8 cellular contexts compared by ENCODE assay signal in the genomic region with DNA sequence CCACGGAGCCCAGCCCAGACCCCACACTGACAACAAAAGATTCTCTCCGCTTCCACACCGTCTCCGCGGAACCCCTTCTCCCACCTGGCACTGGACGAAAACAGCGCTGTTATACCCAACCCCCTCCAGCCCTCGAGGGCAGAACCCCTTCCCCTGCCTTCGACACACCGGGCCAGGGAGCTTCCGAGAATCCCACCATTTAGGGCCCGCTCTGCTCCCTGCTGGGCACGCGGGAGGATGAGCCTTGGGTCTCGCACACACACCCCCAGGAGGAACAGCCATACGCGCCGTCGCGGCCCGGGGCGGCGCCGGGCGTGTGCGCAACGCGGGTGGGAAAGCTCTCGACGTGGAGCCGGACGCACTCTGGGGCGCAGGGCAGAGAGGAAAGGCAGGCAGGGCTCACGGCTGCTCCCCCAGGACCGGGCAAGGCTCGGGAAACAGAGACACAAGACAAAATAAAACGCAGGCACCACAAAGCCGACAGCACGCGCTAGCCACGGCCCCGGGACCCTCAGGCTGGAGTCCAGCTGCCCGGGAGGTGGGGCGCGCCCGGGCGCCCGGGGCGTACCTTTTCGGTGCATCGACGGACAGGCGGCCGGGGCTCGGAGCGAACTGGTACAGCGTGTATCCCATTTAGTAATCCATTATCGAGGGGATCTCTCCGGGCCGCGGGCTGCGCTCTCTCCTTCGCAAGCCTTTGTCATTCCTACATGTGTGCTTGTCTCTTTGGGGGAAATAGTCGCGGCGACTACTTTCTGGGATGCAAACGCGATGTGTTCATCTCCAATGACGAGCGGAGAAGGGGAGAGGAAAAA. TPM values are rescaled to one million over a fixed set of nuclear protein-coding genes. Genes with fewer than 3 reads are reported as not detected.
DNase-seq lines count a peak whose midpoint lies in the region; ATAC-seq, FAIRE-seq and TF ChIP-seq lines count a peak whose summit lies in the region.

No MANE protein-coding gene starts in this region.

- H3K36me3 Mint-ChIP-seq in activated CD8-positive, alpha-beta memory T cell treated with anti-CD3 and anti-CD28 coated beads, Interleukin-2, amount 10 ng/mL, durations not matched to agents 7 days and 5 days: peaks cover 1% of the 10 kb centered on the region
- H3K36me3 Mint-ChIP-seq in glutamatergic neuron (ENCODE audit: unreplicated experiment): no peaks in the 10 kb centered on the region

- H3K4me1 Mint-ChIP-seq in activated CD8-positive, alpha-beta memory T cell treated with anti-CD3 and anti-CD28 coated beads, Interleukin-2, amount 10 ng/mL, durations not matched to agents 7 days and 5 days: peaks cover 27% of the 10 kb centered on the region
- H3K4me1 Mint-ChIP-seq in glutamatergic neuron (ENCODE audit: low read depth, unreplicated experiment): peaks cover 14% of the 10 kb centered on the region

- no peak for ATAC-seq in activated CD8-positive, alpha-beta memory T cell treated with anti-CD3 and anti-CD28 coated beads, Interleukin-2, amount 10 ng/mL, durations not matched to agents 7 days and 5 days
- ATAC-seq in pancreas (no peak), GM21526 (IDR thresholded peaks at IDR 0.05; ENCODE audit: low FRiP score, unreplicated experiment) (no peak)

- no peaks in the 10 kb centered on the region for H3K9me3 ChIP-seq in pancreas

- no peaks in the 10 kb centered on the region for H3K27me3 ChIP-seq in pancreas

- CTCF ChIA-PET in activated CD8-positive, alpha-beta memory T cell treated with anti-CD3 and anti-CD28 coated beads, Interleukin-2, amount 10 ng/mL, durations not matched to agents 7 days and 5 days (lab: Charles Lee): no interaction called here

- H3K36me3 ChIP-seq in pancreas: no peaks in the 10 kb centered on the region

- H3K27ac Mint-ChIP-seq in activated CD8-positive, alpha-beta memory T cell treated with anti-CD3 and anti-CD28 coated beads, Interleukin-2, amount 10 ng/mL, durations not matched to agents 7 days and 5 days: no peak overlapping the region
- peak overlapping the region; percentile 99 for H3K27ac Mint-ChIP-seq in glutamatergic neuron (ENCODE audit: unreplicated experiment)

- H3K27ac ChIP-seq in pancreas: peak overlapping the region; percentile 40 to 80 (median 72)

- DNase-seq in ACHN: peak; percentile 33
- DNase-seq in GM13977 (ENCODE audit: low spot score): peak; percentile 52
- no peak for DNase-seq in activated CD8-positive, alpha-beta memory T cell treated with anti-CD3 and anti-CD28 coated beads, Interleukin-2, amount 10 ng/mL, durations not matched to agents 7 days and 5 days
- DNase-seq in glutamatergic neuron: peak; percentile 56
- peak; percentile 14 to 81 (median 38) for DNase-seq in pancreas
- no peak for DNase-seq in NCI-H1436 (lab: John Stamatoyannopoulos, UW)
- DNase-seq in NCI-H2107 (lab: John Stamatoyannopoulos, UW): no peak

- H3K27me3 Mint-ChIP-seq in activated CD8-positive, alpha-beta memory T cell treated with anti-CD3 and anti-CD28 coated beads, Interleukin-2, amount 10 ng/mL, durations not matched to agents 7 days and 5 days: peaks cover 92% of the 10 kb centered on the region
- peaks cover 28% of the 10 kb centered on the region for H3K27me3 Mint-ChIP-seq in glutamatergic neuron (ENCODE audit: unreplicated experiment)

- TF ChIP-seq CTCF in GM13977 (IDR thresholded peaks at IDR 0.05; ENCODE audit: extremely low read depth, insufficient read depth, missing control alignments) (peak; percentile 14), glutamatergic neuron (IDR thresholded peaks at IDR 0.05; ENCODE audit: partially characterized antibody, unreplicated experiment) (no peak), pancreas (IDR thresholded peaks at IDR 0.05) (no peak)

- in situ Hi-C loops in ACHN (cut with HindIII; ENCODE audit: low pct_ligation_motif_present, low pct_unique_long_range_greater_than_20kb, low sequenced_read_pairs): no loop called here
- in situ Hi-C loops in GM13977 (cut with MboI; ENCODE audit: low pct_unique_long_range_greater_than_20kb, low sequenced_read_pairs, unreplicated experiment): loop anchor here (10.0 to 25.0 kb wide), 2 partner anchors 371 to 437 kb away; no protein-coding TSS in a partner anchor

- FAIRE-seq in pancreas (lab: Jason Lieb, UNC): no peak

- H3K4me3 Mint-ChIP-seq in activated CD8-positive, alpha-beta memory T cell treated with anti-CD3 and anti-CD28 coated beads, Interleukin-2, amount 10 ng/mL, durations not matched to agents 7 days and 5 days: peak overlapping the region; percentile 66
- peak overlapping the region; percentile 99 for H3K4me3 Mint-ChIP-seq in glutamatergic neuron (ENCODE audit: unreplicated experiment)

- intact Hi-C loops in pancreas (cut with DNase I): no loop called here

- no peaks in the 10 kb centered on the region for H3K9me3 Mint-ChIP-seq in activated CD8-positive, alpha-beta memory T cell treated with anti-CD3 and anti-CD28 coated beads, Interleukin-2, amount 10 ng/mL, durations not matched to agents 7 days and 5 days (ENCODE audit: low read depth)
- peaks cover 34% of the 10 kb centered on the region for H3K9me3 Mint-ChIP-seq in glutamatergic neuron (ENCODE audit: unreplicated experiment)

- no peaks in the 10 kb centered on the region for H3K4me1 ChIP-seq in pancreas

- H3K4me3 ChIP-seq in pancreas: peak overlapping the region; percentile 44 to 56 (median 50)

- WGBS in pancreas, 2 donors: 0% methylated on average over 70 of the region's 70 CpGs

RNA-seq across cellular contexts. Expression of a gene that starts 0.8 kb away (rescaled TPM):
- total RNA-seq in activated CD8-positive, alpha-beta memory T cell treated with anti-CD3 and anti-CD28 coated beads, Interleukin-2, amount 10 ng/mL, durations not matched to agents 7 days and 5 days: under 1 TPM in 1 of 2 experiments, not detected in 1; 0.40 TPM
- total RNA-seq in glutamatergic neuron (ENCODE audit: unreplicated experiment) (424 TPM), pancreas (10 to 100 TPM in 5 of 6 donors, 1 to 10 TPM in 1; 9.2 to 24.5 (median 15.8) TPM)
- 10 to 100 TPM in 1 of 2 donors, 1 to 10 TPM in 1; 8.9 to 12.2 TPM for polyA plus RNA-seq in pancreas

Comparison
In these comparisons a context has a peak if more than half of its experiments do, and no peak if none do; other contexts are left out.
1. DNase-seq: peak in ACHN (single experiment), GM13977 (single experiment), glutamatergic neuron (single experiment) and pancreas (6 of 6); none in activated CD8-positive, alpha-beta memory T cell treated with anti-CD3 and anti-CD28 coated beads, Interleukin-2, amount 10 ng/mL, durations not matched to agents 7 days and 5 days (single experiment), NCI-H1436 (single experiment) and NCI-H2107 (single experiment).
2. RNA of a gene that starts 0.8 kb away (total RNA-seq): 424 TPM in glutamatergic neuron (single experiment); 9.2 to 24.5 TPM in pancreas and 0.40 TPM in activated CD8-positive, alpha-beta memory T cell treated with anti-CD3 and anti-CD28 coated beads, Interleukin-2, amount 10 ng/mL, durations not matched to agents 7 days and 5 days; every median in the first group is over 10 times any median in the second.